ENCODE assay signal across 25 cellular contexts in the genomic region with DNA sequence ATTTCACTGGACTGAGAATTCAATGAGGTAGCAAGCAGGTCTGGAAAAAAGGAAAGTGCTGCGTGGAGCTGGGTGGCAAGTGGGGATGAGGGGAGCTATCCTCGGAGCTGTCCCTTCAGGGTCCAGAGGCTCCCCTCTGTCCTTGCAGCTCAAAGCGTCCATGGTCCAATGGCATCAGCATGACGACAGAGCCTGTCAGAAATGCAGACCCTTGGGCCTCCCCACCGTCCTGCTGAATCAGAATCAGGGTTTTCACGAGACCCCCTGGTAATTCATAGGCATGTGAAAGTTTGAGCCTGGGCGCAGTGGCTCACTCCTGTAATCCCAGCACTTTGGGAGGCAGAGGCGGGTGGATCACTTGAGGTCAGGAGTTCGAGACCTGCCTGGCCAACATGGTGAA. TPM values are rescaled to one million over a fixed set of nuclear protein-coding genes. Genes with fewer than 3 reads are reported as not detected.
A peak's percentile ranks its signal among the peaks of the same experiment; 100 is the strongest.
DNase-seq lines count a peak whose midpoint lies in the region; ATAC-seq and TF ChIP-seq lines count a peak whose summit lies in the region.
"Had no signal": no experiment of that assay in that cellular context is flagged by ENCODE, and none has a peak within 500 bp of the region (broad histone marks: within the 10 kb centered on the region; RNA-seq: fewer than 3 reads in every experiment).

No MANE protein-coding gene starts in this region.

- ATAC-seq in Right ventricle myocardium inferior: no peak
- ATAC-seq: A549, GM12878 had no signal

- no peak overlapping the region for H2BK12ac ChIP-seq in neuronal stem cell (ENCODE audit: low read length)

- H4K91ac ChIP-seq in neuronal stem cell (ENCODE audit: low read depth, low read length, poor library complexity): peak overlapping the region; percentile 59

- H3K9me3 ChIP-seq in cardiac muscle cell (ENCODE audit: low read depth): no peaks in the 10 kb centered on the region
- no peaks in the 10 kb centered on the region for H3K9me3 ChIP-seq in left ventricle myocardium inferior (replicated peaks)
- no peaks in the 10 kb centered on the region for H3K9me3 ChIP-seq in AG04450 (ENCODE audit: control insufficient read depth, insufficient read depth, low read length)
- no peaks in the 10 kb centered on the region for H3K9me3 ChIP-seq in neuronal stem cell (replicated peaks in 1 of 2; ENCODE audit: control insufficient read depth in 2 of 2, insufficient read depth in 1 of 2, low read depth in 1 of 2, low read length in 2 of 2)
- H3K9me3 ChIP-seq in hepatocyte (ENCODE audit: low read depth): no peaks in the 10 kb centered on the region
- H3K9me3 ChIP-seq: A549, BE2C, BLaER1 had no signal

- H3K4me1 ChIP-seq in cardiac muscle cell (ENCODE audit: low read depth): peaks cover 18% of the 10 kb centered on the region
- H3K4me1 ChIP-seq in left ventricle myocardium inferior: peaks cover 44% of the 10 kb centered on the region
- H3K4me1 ChIP-seq in neuronal stem cell (ENCODE audit: control insufficient read depth in 2 of 2, insufficient read depth in 1 of 2, low read depth in 1 of 2, low read length in 2 of 2): peaks cover 0 to 4% of the 10 kb centered on the region in 2 donors
- peaks cover 6% of the 10 kb centered on the region for H3K4me1 ChIP-seq in hepatocyte (ENCODE audit: insufficient read depth)

- H3K4ac ChIP-seq in neuronal stem cell (ENCODE audit: low read length): no peak overlapping the region

- no CpG with 5 or more reads among the region's 9 CpGs for WGBS in neuronal stem cell (ENCODE audit: extremely low coverage in 2 of 2, insufficient read length in 2 of 2, insufficient replicate concordance in 1 of 2), 2 donors
- WGBS in hepatocyte (ENCODE audit: low lambda C conversion rate, missing lambda C conversion rate): 95% methylated on average over 9 of the region's 9 CpGs

- no peaks in the 10 kb centered on the region for H3K27me3 ChIP-seq in cardiac muscle cell
- H3K27me3 ChIP-seq in left ventricle myocardium inferior (ENCODE audit: low read depth): no peaks in the 10 kb centered on the region
- H3K27me3 ChIP-seq in AG04450 (ENCODE audit: control insufficient read depth, insufficient read depth, low read length): no peaks in the 10 kb centered on the region
- H3K27me3 ChIP-seq in neuronal stem cell (ENCODE audit: control insufficient read depth in 3 of 3, insufficient read depth in 3 of 3, low read depth in 1 of 3, low read length in 3 of 3): no peaks in the 10 kb centered on the region
- H3K27me3 ChIP-seq in hepatocyte: no peaks in the 10 kb centered on the region
- H3K27me3 ChIP-seq: BE2C, BLaER1 had no signal

- H2AK5ac ChIP-seq in neuronal stem cell (ENCODE audit: low read depth, low read length): no peak overlapping the region

- H3K14ac ChIP-seq in neuronal stem cell (ENCODE audit: low read length): no peak overlapping the region

- POLR2A ChIA-PET in AG04450 (lab: Yijun Ruan, JAX): no interaction called here

- H3K4me3 ChIP-seq in cardiac muscle cell (no peak overlapping the region), left ventricle myocardium inferior (no peak overlapping the region), AG04450 (ENCODE audit: low read depth, low read length) (no peak overlapping the region), neuronal stem cell (ENCODE audit: low read length in 2 of 2) (no peak overlapping the region), hepatocyte (no peak overlapping the region)
- H3K4me3 ChIP-seq: A549, BLaER1, GM12878 had no signal

- H3K23ac ChIP-seq in neuronal stem cell (ENCODE audit: low read depth, low read length, poor library complexity): no peak overlapping the region

- intact Hi-C loops in cardiac septum (cut with DNase I) (no loop called here), left ventricle myocardium inferior (cut with micrococcal nuclease) (no loop called here), Right ventricle myocardium inferior (cut with DNase I) (no loop called here)

- H4K20me1 ChIP-seq in hepatocyte (ENCODE audit: insufficient read depth, poor library complexity, severe bottlenecking): no peaks in the 10 kb centered on the region
- H4K20me1 ChIP-seq: BLaER1 had no signal

- H3K4me2 ChIP-seq in neuronal stem cell (ENCODE audit: insufficient read depth, low read length, poor library complexity, severe bottlenecking) (no peak overlapping the region), hepatocyte (no peak overlapping the region)
- H3K4me2 ChIP-seq: A549, BLaER1 had no signal

- no peak overlapping the region for H2BK5ac ChIP-seq in neuronal stem cell (ENCODE audit: low read length)

- H4K8ac ChIP-seq in neuronal stem cell (ENCODE audit: low read depth, low read length): no peak overlapping the region

- no peak for TF ChIP-seq CTCF in cardiac muscle cell (IDR thresholded peaks at IDR 0.05; ENCODE audit: low read depth, low read length)
- no peak for TF ChIP-seq CTCF in left ventricle myocardium inferior (IDR thresholded peaks at IDR 0.05; ENCODE audit: borderline replicate concordance)
- no peak for TF ChIP-seq CTCF in AG04450 (IDR thresholded peaks at IDR 0.05; ENCODE audit: low read depth, low read length)
- TF ChIP-seq CTCF in hepatocyte (IDR thresholded peaks at IDR 0.05; ENCODE audit: poor library complexity): no peak

- CTCF ChIA-PET in AG04450 (lab: Charles Lee): interaction anchor here (1.3 kb wide), 1 partner anchor 54 kb away, joined by 4 read pairs; no protein-coding TSS in a partner anchor

- H3K18ac ChIP-seq in neuronal stem cell (ENCODE audit: low read length): no peak overlapping the region

- no peaks in the 10 kb centered on the region for H3K9me2 ChIP-seq in hepatocyte (replicated peaks; ENCODE audit: insufficient read depth)

- H3K79me1 ChIP-seq in neuronal stem cell (ENCODE audit: low read depth, low read length): peaks cover 5% of the 10 kb centered on the region

- peak overlapping the region; percentile 82 for H3K27ac ChIP-seq in cardiac muscle cell
- peak overlapping the region; percentile 84 for H3K27ac ChIP-seq in left ventricle myocardium inferior (replicated peaks)
- H3K27ac ChIP-seq in AG04450 (ENCODE audit: low read depth, low read length): peak overlapping the region; percentile 11
- H3K27ac ChIP-seq in neuronal stem cell (replicated peaks; ENCODE audit: low read length): no peak overlapping the region
- H3K27ac ChIP-seq in hepatocyte: no peak overlapping the region
- H3K27ac ChIP-seq: 22Rv1, A549, BLaER1 had no signal

- peak overlapping the region; percentile 66 for H3K9ac ChIP-seq in neuronal stem cell (ENCODE audit: low read depth, low read length, poor library complexity)
- H3K9ac ChIP-seq: BLaER1 had no signal

- H2BK15ac ChIP-seq in neuronal stem cell (ENCODE audit: low read length): no peak overlapping the region

- H3K79me2 ChIP-seq in hepatocyte: peaks cover 14% of the 10 kb centered on the region

- no peaks in the 10 kb centered on the region for H3K36me3 ChIP-seq in cardiac muscle cell
- peaks cover 69% of the 10 kb centered on the region for H3K36me3 ChIP-seq in left ventricle myocardium inferior
- H3K36me3 ChIP-seq in neuronal stem cell (replicated peaks in 1 of 2; ENCODE audit: control insufficient read depth in 2 of 2, insufficient read depth in 2 of 2, low read length in 2 of 2): peaks cover 11 to 32% of the 10 kb centered on the region in 2 donors
- H3K36me3 ChIP-seq in hepatocyte (replicated peaks; ENCODE audit: insufficient read depth, low read depth): no peaks in the 10 kb centered on the region

- H2BK120ac ChIP-seq in neuronal stem cell (ENCODE audit: low read depth, low read length): no peak overlapping the region

- no peak for DNase-seq in cardiac muscle cell (ENCODE audit: low read depth in 1 of 2, low spot score in 1 of 2)
- no peak for DNase-seq in cardiac septum (ENCODE audit: low spot score)
- DNase-seq in left ventricle myocardium inferior: no peak
- DNase-seq in Right ventricle myocardium inferior (ENCODE audit: missing footprints): no peak
- DNase-seq in AG04450 (ENCODE audit: low read depth, low spot score): no peak
- DNase-seq in neuronal stem cell (ENCODE audit: low spot score): no peak
- DNase-seq in NCI-H1417 treated with DMSO at 0.1 percent for 48 hours (lab: John Stamatoyannopoulos, UW): no peak
- DNase-seq in hepatocyte (ENCODE audit: low spot score): no peak
- DNase-seq: BE2C; C1 segment of cervical spinal cord; CD4-positive, alpha-beta memory T cell; CD4-positive, CD25-positive, alpha-beta regulatory T cell; COR-L47; DMS 273 treated with DMSO at 0.1 percent for 48 hours; DMS153; DMS53; DMS79; DND-41; EL; GDM1 had no signal

- H2AFZ ChIP-seq in neuronal stem cell (ENCODE audit: low read length) (no peak overlapping the region), hepatocyte (no peak overlapping the region)

RNA-seq across cellular contexts. Expression of gene HIGD2A, which starts 5.5 kb away (rescaled TPM):
- 203 and 313 TPM in 2 replicates for total RNA-seq in cardiac muscle cell
- 273 and 388 TPM in 2 replicates for polyA plus RNA-seq in cardiac muscle cell
- total RNA-seq in cardiac septum: 266 TPM
- total RNA-seq in left ventricle myocardium inferior: 217 TPM
- total RNA-seq in Right ventricle myocardium inferior: 218 TPM
- polyA plus RNA-seq in AG04450 (2011; rRNA removed): 71.4 and 89.8 TPM in 2 replicates
- 41.7 and 62.8 TPM in 2 replicates for polyA minus RNA-seq in AG04450 (2011; rRNA and poly(A)+ RNA removed)
- 247 TPM for polyA plus RNA-seq in neuronal stem cell (2013, experiment 1 of 2)
- polyA plus RNA-seq in neuronal stem cell (2013, experiment 2 of 2): 237 TPM
- 109 and 161 TPM in 2 replicates for total RNA-seq in hepatocyte
- 222 and 224 TPM in 2 replicates for polyA plus RNA-seq in hepatocyte

RNA-seq across cellular contexts. Expression of gene NOP16, which starts 5.7 kb away (rescaled TPM):
- total RNA-seq in cardiac muscle cell (11.5 and 18.0 TPM in 2 replicates), cardiac septum (22.5 TPM), left ventricle myocardium inferior (19.1 TPM), Right ventricle myocardium inferior (22.6 TPM), hepatocyte (22.9 and 25.6 TPM in 2 replicates)
- polyA plus RNA-seq in cardiac muscle cell (52.0 and 56.7 TPM in 2 replicates), AG04450 (2011; rRNA removed) (29.3 and 29.4 TPM in 2 replicates), hepatocyte (64.0 and 82.3 TPM in 2 replicates)
- 13.3 and 15.4 TPM in 2 replicates for polyA minus RNA-seq in AG04450 (2011; rRNA and poly(A)+ RNA removed)
- 11.9 TPM for polyA plus RNA-seq in neuronal stem cell (2013, experiment 1 of 2)
- polyA plus RNA-seq in neuronal stem cell (2013, experiment 2 of 2): 11.7 TPM

RNA-seq across cellular contexts. Expression of gene CLTB, which starts 22.2 kb away (rescaled TPM):
- total RNA-seq in cardiac muscle cell: 187 and 224 TPM in 2 replicates
- 159 and 222 TPM in 2 replicates for polyA plus RNA-seq in cardiac muscle cell
- 252 TPM for total RNA-seq in cardiac septum
- 216 TPM for total RNA-seq in left ventricle myocardium inferior
- 217 TPM for total RNA-seq in Right ventricle myocardium inferior
- 66.2 and 67.3 TPM in 2 replicates for polyA plus RNA-seq in AG04450 (2011; rRNA removed)
- polyA minus RNA-seq in AG04450 (2011; rRNA and poly(A)+ RNA removed): 22.6 and 24.8 TPM in 2 replicates
- 21.0 TPM for polyA plus RNA-seq in neuronal stem cell (2013, experiment 1 of 2)
- polyA plus RNA-seq in neuronal stem cell (2013, experiment 2 of 2): 20.3 TPM
- 131 and 139 TPM in 2 replicates for total RNA-seq in hepatocyte
- polyA plus RNA-seq in hepatocyte: 284 and 289 TPM in 2 replicates

RNA-seq across cellular contexts. Expression of gene ARL10, which starts 28.8 kb away (rescaled TPM):
- total RNA-seq in cardiac muscle cell (10.3 and 29.5 TPM in 2 replicates), cardiac septum (11.4 TPM), left ventricle myocardium inferior (6.0 TPM), Right ventricle myocardium inferior (5.4 TPM), hepatocyte (6.7 and 8.9 TPM in 2 replicates)
- polyA plus RNA-seq in cardiac muscle cell (7.8 and 9.6 TPM in 2 replicates), AG04450 (2011; rRNA removed) (5.4 and 6.6 TPM in 2 replicates), hepatocyte (2.5 and 4.4 TPM in 2 replicates)
- 5.6 and 8.4 TPM in 2 replicates for polyA minus RNA-seq in AG04450 (2011; rRNA and poly(A)+ RNA removed)
- polyA plus RNA-seq in neuronal stem cell (2013, experiment 1 of 2): 8.4 TPM
- 8.8 TPM for polyA plus RNA-seq in neuronal stem cell (2013, experiment 2 of 2)
- total RNA-seq: A172 had no signal

RNA-seq across cellular contexts. Expression of gene KIAA1191, which starts 32.5 kb away (rescaled TPM):
- total RNA-seq in cardiac muscle cell: 118 and 160 TPM in 2 replicates
- polyA plus RNA-seq in cardiac muscle cell: 125 and 134 TPM in 2 replicates
- total RNA-seq in cardiac septum: 104 TPM
- 91.6 TPM for total RNA-seq in left ventricle myocardium inferior
- total RNA-seq in Right ventricle myocardium inferior: 76.0 TPM
- 98.3 and 113 TPM in 2 replicates for polyA plus RNA-seq in AG04450 (2011; rRNA removed)
- polyA minus RNA-seq in AG04450 (2011; rRNA and poly(A)+ RNA removed): 113 and 129 TPM in 2 replicates
- polyA plus RNA-seq in neuronal stem cell (2013, experiment 1 of 2): 142 TPM
- 141 TPM for polyA plus RNA-seq in neuronal stem cell (2013, experiment 2 of 2)
- 98.3 and 104 TPM in 2 replicates for total RNA-seq in hepatocyte
- 96.8 and 110 TPM in 2 replicates for polyA plus RNA-seq in hepatocyte

Comparison
In these comparisons a context has a peak if more than half of its experiments do, and no peak if none do; other contexts are left out.
1. H3K27ac ChIP-seq: peak in cardiac muscle cell (single experiment), left ventricle myocardium inferior (single experiment) and AG04450 (single experiment); none in neuronal stem cell (single experiment) and hepatocyte (single experiment).